ENCODE assay signal across 8 cellular contexts in genomic region chr22:50308986-50309600, GRCh38. TPM values are rescaled to one million over a fixed set of nuclear protein-coding genes. Genes with fewer than 3 reads are reported as not detected.
DNase-seq lines count a peak whose midpoint lies in the region; ATAC-seq and TF ChIP-seq lines count a peak whose summit lies in the region.

No MANE protein-coding gene starts in this region.

- no peak overlapping the region for H3K4me3 ChIP-seq in coronary artery
- no peak overlapping the region for H3K4me3 ChIP-seq in H7 (ENCODE audit: insufficient read depth, low read depth, low read length)

- H3K36me3 ChIP-seq in H7 (replicated peaks; ENCODE audit: control insufficient read depth, insufficient read depth, low read length), result no peaks in the 10 kb centered on the region

- H3K27me3 ChIP-seq in H7 (ENCODE audit: control insufficient read depth, insufficient read depth, low read length), result peaks cover 6% of the 10 kb centered on the region; the same call in 1 of the 2 replicates

- in situ Hi-C loops in G401 (cut with HindIII; ENCODE audit: low sequenced_read_pairs), result no loop called here

- no peaks in the 10 kb centered on the region for H3K9me3 Mint-ChIP-seq in stimulated activated naive CD8-positive, alpha-beta T cell treated with anti-CD3 and anti-CD28 coated beads, Interleukin-15, amount 100 ng/mL, for 72 hours
- H3K9me3 Mint-ChIP-seq in nephron, result no peaks in the 10 kb centered on the region

- no peak for ATAC-seq in stimulated activated naive CD8-positive, alpha-beta T cell treated with anti-CD3 and anti-CD28 coated beads, Interleukin-15, amount 100 ng/mL, for 72 hours
- ATAC-seq in stimulated activated naive CD8-positive, alpha-beta T cell treated with anti-CD3 and anti-CD28 coated beads, Interleukin-15, Interleukin-2, amounts not matched to agents 100 U/mL and 50 U/mL, for 24 hours, result no peak
- ATAC-seq in HG03159 (IDR thresholded peaks at IDR 0.05; ENCODE audit: unreplicated experiment), result no peak

- TF ChIP-seq CTCF in coronary artery (IDR thresholded peaks at IDR 0.05), result no peak
- no peak for TF ChIP-seq CTCF in nephron (IDR thresholded peaks at IDR 0.05; ENCODE audit: unreplicated experiment in 3 of 3)

- no peak overlapping the region for H3K27ac Mint-ChIP-seq in stimulated activated naive CD8-positive, alpha-beta T cell treated with anti-CD3 and anti-CD28 coated beads, Interleukin-15, amount 100 ng/mL, for 72 hours
- H3K27ac Mint-ChIP-seq in nephron, result peak overlapping the region; percentile 93 to 99 (median 97)

- DNase-seq in stimulated activated naive CD8-positive, alpha-beta T cell treated with anti-CD3 and anti-CD28 coated beads, Interleukin-15, amount 100 ng/mL, for 72 hours, result no peak
- no peak for DNase-seq in stimulated activated naive CD8-positive, alpha-beta T cell treated with anti-CD3 and anti-CD28 coated beads, Interleukin-15, Interleukin-2, amounts not matched to agents 100 U/mL and 50 U/mL, for 24 hours
- DNase-seq in coronary artery (ENCODE audit: low spot score) (no peak), H7 (no peak), G401 (ENCODE audit: low spot score) (no peak)
- no peak for DNase-seq in stimulated activated CD4-positive, alpha-beta T cell treated with anti-CD3 and anti-CD28 coated beads, Interleukin-4, amount 100 ng/mL, for 24 hours

- no peaks in the 10 kb centered on the region for H3K36me3 Mint-ChIP-seq in nephron (ENCODE audit: low read depth)

- H3K27me3 Mint-ChIP-seq in stimulated activated naive CD8-positive, alpha-beta T cell treated with anti-CD3 and anti-CD28 coated beads, Interleukin-15, amount 100 ng/mL, for 72 hours, result peaks cover 33% of the 10 kb centered on the region
- no peaks in the 10 kb centered on the region for H3K27me3 Mint-ChIP-seq in nephron (ENCODE audit: low read depth)

- H3K4me3 Mint-ChIP-seq in stimulated activated naive CD8-positive, alpha-beta T cell treated with anti-CD3 and anti-CD28 coated beads, Interleukin-15, amount 100 ng/mL, for 72 hours, result peak overlapping the region; percentile 48 to 57
- peak overlapping the region; percentile 69 to 88 (median 85) for H3K4me3 Mint-ChIP-seq in nephron

- peak overlapping the region; percentile 75 to 98 for H3K27ac ChIP-seq in coronary artery

- peaks cover 37% of the 10 kb centered on the region for H3K4me1 Mint-ChIP-seq in stimulated activated naive CD8-positive, alpha-beta T cell treated with anti-CD3 and anti-CD28 coated beads, Interleukin-15, amount 100 ng/mL, for 72 hours
- H3K4me1 Mint-ChIP-seq in nephron, result peaks cover 17% of the 10 kb centered on the region

RNA-seq across cellular contexts. Expression of gene PLXNB2, which starts 1.6 kb away (rescaled TPM):
- 33.4 and 39.8 TPM in 2 replicates for total RNA-seq in H7 (2014; rRNA removed; shearing (Covaris generic))
- total RNA-seq in G401 (2014; rRNA removed; shearing (Covaris generic)), result 93.4 and 100 TPM in 2 replicates

RNA-seq across cellular contexts. Expression of gene DENND6B, which starts 17.7 kb away (rescaled TPM):
- 0.52 and 1.1 TPM in 2 replicates for total RNA-seq in H7 (2014; rRNA removed; shearing (Covaris generic))
- 0.37 and 1.0 TPM in 2 replicates for total RNA-seq in G401 (2014; rRNA removed; shearing (Covaris generic))

RNA-seq across cellular contexts. Expression of gene PPP6R2, which starts 34.0 kb away (rescaled TPM):
- 47.0 and 48.7 TPM in 2 replicates for total RNA-seq in H7 (2014; rRNA removed; shearing (Covaris generic))
- total RNA-seq in G401 (2014; rRNA removed; shearing (Covaris generic)), result 76.9 and 77.8 TPM in 2 replicates

RNA-seq across cellular contexts. Expression of gene MAPK11, which starts 38.9 kb away (rescaled TPM):
- 1.4 and 2.4 TPM in 2 replicates for total RNA-seq in H7 (2014; rRNA removed; shearing (Covaris generic))
- 21.3 and 21.5 TPM in 2 replicates for total RNA-seq in G401 (2014; rRNA removed; shearing (Covaris generic))

RNA-seq across cellular contexts. Expression of gene MAPK12, which starts 47.6 kb away (rescaled TPM):
- total RNA-seq in H7 (2014; rRNA removed; shearing (Covaris generic)), result 21.2 and 23.8 TPM in 2 replicates
- 155 and 158 TPM in 2 replicates for total RNA-seq in G401 (2014; rRNA removed; shearing (Covaris generic))

Comparison
In these comparisons a context has a peak if more than half of its experiments do, and no peak if none do; other contexts are left out.
1. H3K27ac Mint-ChIP-seq: peak in nephron (3 of 3); none in stimulated activated naive CD8-positive, alpha-beta T cell treated with anti-CD3 and anti-CD28 coated beads, Interleukin-15, amount 100 ng/mL, for 72 hours (0 of 2).